14 cellular contexts compared by ENCODE assay signal in genomic region chr11:109040303-109040702, GRCh38.
DNase-seq lines count a peak whose midpoint lies in the region; ATAC-seq and TF ChIP-seq lines count a peak whose summit lies in the region.
"Had no signal": no experiment of that assay in that cellular context is flagged by ENCODE, and none has a peak within 500 bp of the region (broad histone marks: within the 10 kb centered on the region; RNA-seq: fewer than 3 reads in every experiment).

No MANE protein-coding gene starts in this region.

- no peak overlapping the region for H3K4me2 ChIP-seq in DOHH2 (ENCODE audit: low read length)

- H3K4me1 ChIP-seq in DOHH2 (ENCODE audit: control insufficient read depth, low read length) (no peaks in the 10 kb centered on the region), iPS DF 6.9 (ENCODE audit: control insufficient read depth, insufficient read depth, low read length) (no peaks in the 10 kb centered on the region)

- H3K4me3 ChIP-seq in DOHH2 (ENCODE audit: low read length) (no peak overlapping the region), iPS DF 6.9 (ENCODE audit: low read length) (no peak overlapping the region)

- H3K27ac ChIP-seq in DOHH2 (ENCODE audit: low read depth, low read length) (no peak overlapping the region), iPS DF 6.9 (ENCODE audit: low read length) (no peak overlapping the region)

- H3K36me3 ChIP-seq in DOHH2 (ENCODE audit: control insufficient read depth, low read length) = no peaks in the 10 kb centered on the region
- no peaks in the 10 kb centered on the region for H3K36me3 ChIP-seq in iPS DF 6.9 (ENCODE audit: control insufficient read depth, insufficient read depth, low read length)

- H3K9me2 ChIP-seq in DOHH2 (replicated peaks; ENCODE audit: control insufficient read depth, low read length) = no peaks in the 10 kb centered on the region; the same call in 1 of the 2 replicates

- H4K20me1 ChIP-seq in DOHH2 (ENCODE audit: control insufficient read depth, insufficient read depth, low read depth, low read length) = no peaks in the 10 kb centered on the region

- no CpG with 5 or more reads among the region's 3 CpGs for WGBS in iPS DF 6.9 (ENCODE audit: insufficient coverage, insufficient read length)

- H3K79me2 ChIP-seq in DOHH2 (ENCODE audit: control insufficient read depth, low read length) = no peaks in the 10 kb centered on the region

- H3K27me3 ChIP-seq in DOHH2 (ENCODE audit: control insufficient read depth, low read length) (no peaks in the 10 kb centered on the region), iPS DF 6.9 (ENCODE audit: control insufficient read depth, insufficient read depth, low read length) (no peaks in the 10 kb centered on the region)

- DNase-seq in SK-N-DZ (ENCODE audit: low spot score) = peak; percentile 1
- peak; percentile 39 for DNase-seq in iPS DF 6.9 (ENCODE audit: low read depth, low spot score)
- no peak for DNase-seq in dedifferentiated amniotic fluid mesenchymal stem cell (ENCODE audit: extremely low spot score)
- no peak for DNase-seq in NCI-H1105 treated with DMSO at 0.1 percent for 48 hours (lab: John Stamatoyannopoulos, UW)
- DNase-seq in hippocampal formation (lab: John Stamatoyannopoulos, UW) = no peak
- no peak for DNase-seq in OCI-M2 (lab: John Stamatoyannopoulos, UW; ENCODE audit: unreplicated experiment)
- DNase-seq: activated CD4-positive, alpha-beta memory T cell treated with anti-CD3 and anti-CD28 coated beads for 36 hours; caudate nucleus; kidney glomerular epithelial cell; NCI-H524; right cardiac atrium; T-cell had no signal

- peak; percentile 9 for TF ChIP-seq CTCF in DOHH2 (IDR thresholded peaks at IDR 0.05; ENCODE audit: low read depth, low read length, poor library complexity, severe bottlenecking)

- no peaks in the 10 kb centered on the region for H3F3A ChIP-seq in DOHH2 (ENCODE audit: control insufficient read depth, insufficient read depth)

- peak; percentile 41 for ATAC-seq in HG03175 (IDR thresholded peaks at IDR 0.05; ENCODE audit: unreplicated experiment)
- ATAC-seq: right cardiac atrium, T-cell had no signal

- no peaks in the 10 kb centered on the region for H3K9me3 ChIP-seq in DOHH2 (ENCODE audit: control insufficient read depth, insufficient read depth, low read length)
- H3K9me3 ChIP-seq in iPS DF 6.9 (ENCODE audit: control insufficient read depth, insufficient read depth, low read length) = no peaks in the 10 kb centered on the region

Comparison
In these comparisons a context has a peak if more than half of its experiments do, and no peak if none do; other contexts are left out.
1. DNase-seq: peak in SK-N-DZ (single experiment) and iPS DF 6.9 (single experiment); none in dedifferentiated amniotic fluid mesenchymal stem cell (single experiment), NCI-H1105 treated with DMSO at 0.1 percent for 48 hours (single experiment), hippocampal formation (0 of 2) and OCI-M2 (single experiment).